In the genomic region with DNA sequence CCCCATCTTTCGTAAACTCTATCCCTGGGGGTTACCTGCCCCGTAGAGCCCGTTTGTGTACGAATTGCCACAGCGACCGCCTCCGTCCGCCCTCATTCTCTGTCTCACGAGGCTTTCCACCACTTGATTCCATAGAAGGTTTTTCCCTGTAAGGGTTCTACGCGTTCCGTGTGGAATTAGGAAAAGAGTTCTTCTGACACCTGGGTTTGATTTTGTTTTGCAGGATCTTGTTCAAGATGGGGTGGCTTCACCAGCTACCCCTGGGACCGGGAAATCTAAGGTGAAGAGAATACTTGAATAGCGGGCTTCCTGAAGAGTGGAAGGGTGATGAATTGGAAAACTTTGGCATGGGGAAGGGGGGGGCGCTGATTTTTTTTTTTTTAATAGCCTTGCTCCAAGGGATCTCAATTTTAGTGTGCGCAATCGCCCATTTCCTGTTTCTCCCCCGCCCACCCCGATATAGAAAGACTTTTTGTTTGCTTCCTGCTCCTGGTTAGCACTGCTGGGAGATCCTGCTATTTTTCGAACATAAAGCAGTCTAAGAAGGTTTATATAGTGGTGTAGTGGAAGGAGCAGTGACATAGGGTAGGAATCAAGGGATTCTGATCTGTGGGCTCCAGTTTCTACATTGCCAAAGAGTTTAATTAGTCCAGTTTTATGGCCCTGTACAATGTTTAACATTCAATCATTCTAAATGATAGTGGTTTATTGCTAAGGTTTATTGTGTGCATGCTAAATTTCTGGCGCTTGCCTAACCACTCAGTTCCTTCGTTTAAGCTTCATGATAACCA, we compare ENCODE assay signal across 8 cellular contexts. TPM values are rescaled to one million over a fixed set of nuclear protein-coding genes. Genes with fewer than 3 reads are reported as not detected.
A peak's percentile ranks its signal among the peaks of the same experiment; 100 is the strongest.
DNase-seq lines count a peak whose midpoint lies in the region; ATAC-seq, FAIRE-seq and TF ChIP-seq lines count a peak whose summit lies in the region.

No MANE protein-coding gene starts in this region.

- peaks cover 11% of the 10 kb centered on the region for H3K36me3 ChIP-seq in SJCRH30
- H3K36me3 ChIP-seq in kidney (ENCODE audit: control insufficient read depth in 1 of 2, insufficient read depth in 2 of 2, low read length in 2 of 2) = peaks cover 5 to 17% of the 10 kb centered on the region in 2 donors

- ATAC-seq in GM19395 (IDR thresholded peaks at IDR 0.05; ENCODE audit: unreplicated experiment) (peak; percentile 45), HG03558 (IDR thresholded peaks at IDR 0.05; ENCODE audit: extremely low read depth, unreplicated experiment) (peak; percentile 6)

- H3K27me3 ChIP-seq in SJCRH30 = no peaks in the 10 kb centered on the region

- H3K9me3 ChIP-seq in SJCRH30 (replicated peaks) = no peaks in the 10 kb centered on the region
- H3K9me3 ChIP-seq in kidney (ENCODE audit: control insufficient read depth in 1 of 2, low read length in 2 of 2) = no peaks in the 10 kb centered on the region

- peak overlapping the region; percentile 78 for H3K4me3 ChIP-seq in SJCRH30
- peak overlapping the region; percentile 95 to 99 for H3K4me3 ChIP-seq in kidney (ENCODE audit: low read length in 2 of 2)

- peak overlapping the region; percentile 96 to 98 for H3K9ac ChIP-seq in kidney (ENCODE audit: low read length in 2 of 2)

- no peak for TF ChIP-seq CTCF in kidney (IDR thresholded peaks at IDR 0.05; ENCODE audit: borderline replicate concordance, extremely low read depth, insufficient read depth)

- DNase-seq in D341Med (ENCODE audit: low spot score) (peak; percentile 26), SJCRH30 (peak; percentile 6 to 44), brain pericyte (ENCODE audit: low read depth, low spot score) (peak; percentile 1), kidney (no peak), posterior vena cava (ENCODE audit: low spot score) (no peak)
- DNase-seq in stimulated activated CD4-positive, alpha-beta T cell treated with anti-CD3 and anti-CD28 coated beads, Interleukin-4, amount 100 ng/mL, for 24 hours = peak; percentile 38

- peaks cover 16% of the 10 kb centered on the region for H3K4me1 ChIP-seq in SJCRH30
- H3K4me1 ChIP-seq in kidney (ENCODE audit: control insufficient read depth in 1 of 2, insufficient read depth in 1 of 2, low read depth in 1 of 2, low read length in 2 of 2) = peaks cover 4 to 10% of the 10 kb centered on the region in 2 donors

- FAIRE-seq in kidney (lab: Jason Lieb, UNC) = no peak

- intact Hi-C loops in kidney (cut with DNase I) = no loop called here
- intact Hi-C loops in posterior vena cava (cut with DNase I) = loop anchor here in 1 of 2 donors (5.0 kb wide), 1 partner anchor 1597 kb away; no protein-coding TSS in a partner anchor

- H3K27ac ChIP-seq in SJCRH30 (peak overlapping the region; percentile 45), kidney (ENCODE audit: low read depth in 2 of 2, low read length in 2 of 2) (peak overlapping the region; percentile 89 to 95)

RNA-seq across cellular contexts. Expression of gene GCC2, which starts 0.6 kb away (rescaled TPM):
- total RNA-seq in SJCRH30 (2014; rRNA removed; shearing (Covaris generic)) = 19.0 and 29.1 TPM in 2 replicates
- total RNA-seq in kidney (74.5 TPM), posterior vena cava (10 to 100 TPM; 35.8 to 39.8 TPM)
- polyA plus RNA-seq in kidney (ENCODE audit: insufficient read depth, low read depth, low replicate concordance) = 9.5 TPM

Comparison
In these comparisons a context has a peak if more than half of its experiments do, and no peak if none do; other contexts are left out.
1. DNase-seq: peak in D341Med (single experiment), SJCRH30 (2 of 2), brain pericyte (single experiment) and stimulated activated CD4-positive, alpha-beta T cell treated with anti-CD3 and anti-CD28 coated beads, Interleukin-4, amount 100 ng/mL, for 24 hours (single experiment); none in kidney (single experiment) and posterior vena cava (single experiment).